Comparison of ENCODE assay signal across 5 cellular contexts in the genomic region with DNA sequence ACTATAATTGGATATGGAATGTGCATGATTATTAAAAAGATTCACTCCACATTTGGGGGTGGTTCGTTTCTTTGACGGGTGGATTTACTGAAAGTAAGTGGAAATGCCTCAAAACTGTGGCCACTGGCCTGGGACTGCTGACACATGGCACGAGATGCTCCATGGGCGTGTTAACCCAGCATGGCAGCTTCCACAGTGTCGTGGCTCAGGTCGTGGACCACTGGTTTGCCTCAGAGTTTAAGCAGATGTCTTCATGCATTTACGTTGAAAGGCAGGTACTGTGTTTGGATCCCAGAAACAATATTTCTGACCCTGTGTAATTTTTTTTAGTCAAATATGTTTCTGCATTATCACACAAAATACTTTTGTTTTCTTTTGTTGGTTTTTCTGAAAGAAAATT.
"Had no signal": no experiment of that assay in that cellular context is flagged by ENCODE, and none has a peak within 500 bp of the region (broad histone marks: within the 10 kb centered on the region; RNA-seq: fewer than 3 reads in every experiment).

No MANE protein-coding gene starts in this region.

- H3K27ac ChIP-seq: HL-60 had no signal

- ATAC-seq: GM23338, HepG2 had no signal

- H3K4me3 ChIP-seq: GM23338 had no signal

- DNase-seq: H9, HCEC 1CT had no signal
